9 cellular contexts compared by ENCODE assay signal in the genomic region with DNA sequence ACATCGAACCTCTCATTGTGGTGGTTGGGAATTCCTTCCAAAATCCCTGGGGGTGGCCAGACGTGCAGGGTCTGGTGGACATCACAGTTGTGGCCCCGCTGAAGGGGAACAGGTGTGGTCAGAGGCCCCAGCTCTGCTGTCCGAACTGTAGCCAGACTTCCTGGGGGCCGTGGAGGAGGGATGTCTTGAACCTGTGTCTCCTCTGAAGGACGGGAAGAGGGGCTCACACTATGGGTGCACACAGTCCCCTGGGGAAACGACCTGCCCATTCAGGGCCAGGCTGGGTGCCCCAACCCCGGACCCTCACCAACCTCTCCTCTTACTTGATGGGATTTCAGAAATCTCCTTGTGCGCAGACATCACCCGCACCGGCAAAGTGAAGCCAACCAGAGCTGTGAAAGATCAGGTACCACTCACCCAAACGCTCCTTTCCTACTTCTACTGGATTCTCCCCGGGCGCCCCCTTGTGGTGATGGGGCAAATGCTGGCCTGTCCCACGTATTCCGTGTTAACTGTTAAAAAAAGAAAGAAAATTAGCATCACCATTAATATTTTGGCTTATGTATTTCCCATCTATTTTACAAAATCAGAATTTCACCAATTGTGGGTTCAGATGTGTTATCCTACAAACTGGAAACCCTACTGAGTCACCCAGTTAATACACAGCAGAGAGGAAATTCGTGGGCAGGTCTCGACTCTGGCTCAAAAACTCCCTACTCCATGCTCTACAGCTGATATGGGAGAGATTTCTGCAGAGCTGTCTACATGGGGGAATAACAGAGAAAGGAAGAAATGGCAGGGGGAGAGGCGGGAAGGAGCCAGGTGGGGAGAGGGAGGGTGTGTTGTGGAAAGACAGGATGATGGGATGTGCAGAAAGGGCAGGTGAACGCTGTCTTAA. TPM values are rescaled to one million over a fixed set of nuclear protein-coding genes. Genes with fewer than 3 reads are reported as not detected.
DNase-seq lines count a peak whose midpoint lies in the region; ATAC-seq, FAIRE-seq and TF ChIP-seq lines count a peak whose summit lies in the region.
"Had no signal": no experiment of that assay in that cellular context is flagged by ENCODE, and none has a peak within 500 bp of the region (broad histone marks: within the 10 kb centered on the region; RNA-seq: fewer than 3 reads in every experiment).

No MANE protein-coding gene starts in this region.

- no peak overlapping the region for H3K4me3 Mint-ChIP-seq in glutamatergic neuron (ENCODE audit: unreplicated experiment)
- H3K4me3 Mint-ChIP-seq: T-helper 1 cell treated with Interleukin-12 subunit alpha and Interleukin-12 subunit beta and Interleukin-4 antibody, amounts not matched to agents 30 μg/mL and 1 μg/mL, for 36 hours had no signal

- WGBS in aorta, 2 donors, result 28 to 30% methylated on average over 20 of the region's 20 CpGs

- no peaks in the 10 kb centered on the region for H3K4me1 ChIP-seq in aorta (ENCODE audit: control insufficient read depth in 1 of 2, insufficient read depth in 2 of 2, low read length in 2 of 2)

- DNase-seq in D721Med (ENCODE audit: insufficient read length, low spot score) (no peak), RWPE1 (ENCODE audit: low spot score) (peak; percentile 61), glutamatergic neuron (peak; percentile 91), posterior vena cava (ENCODE audit: low spot score) (peak; percentile 87), aorta (peak; percentile 65 to 86)
- DNase-seq in Jurkat, Clone E6-1 (ENCODE audit: low read depth, low spot score), result peak; percentile 23
- peak; percentile 83 for DNase-seq in activated effector memory CD4-positive, alpha-beta T cell treated with anti-CD3 and anti-CD28 coated beads, Interleukin-2, amount 50 U/mL, for 16 hours

- POLR2A ChIA-PET in RWPE1 (lab: Yijun Ruan, JAX; ENCODE audit: low non-redundant PET), result no interaction called here

- H3K4me3 ChIP-seq in Jurkat, Clone E6-1 (ENCODE audit: low read length), result no peak overlapping the region
- no peak overlapping the region for H3K4me3 ChIP-seq in aorta (ENCODE audit: low read length in 2 of 2)

- FAIRE-seq in D721Med (lab: Jason Lieb, UNC), result no peak

- H3K36me3 ChIP-seq in aorta (ENCODE audit: control insufficient read depth in 1 of 2, insufficient read depth in 2 of 2, low read length in 1 of 2), result no peaks in the 10 kb centered on the region

- intact Hi-C loops in posterior vena cava (cut with DNase I) (no loop called here), aorta (cut with DNase I) (no loop called here)

- peaks cover 1% of the 10 kb centered on the region for H3K9me3 ChIP-seq in aorta (ENCODE audit: control insufficient read depth, low read length)

- peaks cover 4% of the 10 kb centered on the region for H3K9me3 Mint-ChIP-seq in glutamatergic neuron (ENCODE audit: unreplicated experiment)
- H3K9me3 Mint-ChIP-seq: T-helper 1 cell treated with Interleukin-12 subunit alpha and Interleukin-12 subunit beta and Interleukin-4 antibody, amounts not matched to agents 30 μg/mL and 1 μg/mL, for 36 hours had no signal

- H3K27ac ChIP-seq in RWPE1, result peak overlapping the region; percentile 31
- no peak overlapping the region for H3K27ac ChIP-seq in aorta (ENCODE audit: low read depth in 1 of 2, low read length in 2 of 2)

- H3K27ac Mint-ChIP-seq in glutamatergic neuron (ENCODE audit: unreplicated experiment), result no peak overlapping the region
- H3K27ac Mint-ChIP-seq: T-helper 1 cell treated with Interleukin-12 subunit alpha and Interleukin-12 subunit beta and Interleukin-4 antibody, amounts not matched to agents 30 μg/mL and 1 μg/mL, for 36 hours had no signal

- peak; percentile 19 for ATAC-seq in aorta (ENCODE audit: low FRiP score)
- ATAC-seq in GM21515 (IDR thresholded peaks at IDR 0.05; ENCODE audit: unreplicated experiment), result no peak

- H3K27me3 Mint-ChIP-seq in glutamatergic neuron (ENCODE audit: unreplicated experiment), result peaks cover 6% of the 10 kb centered on the region

- no peaks in the 10 kb centered on the region for H3K4me1 Mint-ChIP-seq in glutamatergic neuron (ENCODE audit: low read depth, unreplicated experiment)

- TF ChIP-seq CTCF in D721Med (IDR thresholded peaks at IDR 0.05; ENCODE audit: insufficient read depth, missing control alignments) (peak; percentile 78), RWPE1 (conservative IDR thresholded peaks at IDR 0.05; ENCODE audit: low read depth) (peak; percentile 94), glutamatergic neuron (IDR thresholded peaks at IDR 0.05; ENCODE audit: partially characterized antibody, unreplicated experiment) (peak; percentile 90)

- no peaks in the 10 kb centered on the region for H3K36me3 Mint-ChIP-seq in glutamatergic neuron (ENCODE audit: unreplicated experiment)

- CTCF ChIA-PET in RWPE1 (lab: Yijun Ruan, JAX), result interaction anchor here (0.5 to 1.7 kb wide), 21 partner anchors 10 to 314 kb away, joined by 3 to 9 read pairs (median 4); no protein-coding TSS in a partner anchor

- no peaks in the 10 kb centered on the region for H3K27me3 ChIP-seq in aorta (ENCODE audit: control insufficient read depth in 1 of 2, insufficient read depth in 2 of 2, low read length in 1 of 2)

RNA-seq across cellular contexts. Expression of gene PADI4, which starts 28.1 kb away (rescaled TPM):
- polyA plus RNA-seq in Jurkat, Clone E6-1 (2012; ENCODE audit: insufficient read depth, insufficient read length), result not detected
- total RNA-seq in glutamatergic neuron (ENCODE audit: unreplicated experiment), result not detected
- total RNA-seq in posterior vena cava, result 1 to 10 TPM in 1 of 2 donors, under 1 TPM in 1; 0.48 to 6.3 TPM
- total RNA-seq in aorta, result 1 to 10 TPM; 1.7 to 2.1 TPM
- not detected for polyA plus RNA-seq in aorta

RNA-seq across cellular contexts. Expression of gene PADI6, which starts 35.9 kb away (rescaled TPM):
- polyA plus RNA-seq in Jurkat, Clone E6-1 (2012; ENCODE audit: insufficient read depth, insufficient read length), result not detected
- not detected for total RNA-seq in glutamatergic neuron (ENCODE audit: unreplicated experiment)
- total RNA-seq in posterior vena cava, result not detected
- total RNA-seq in aorta, result not detected
- not detected for polyA plus RNA-seq in aorta
